In the genomic region with DNA sequence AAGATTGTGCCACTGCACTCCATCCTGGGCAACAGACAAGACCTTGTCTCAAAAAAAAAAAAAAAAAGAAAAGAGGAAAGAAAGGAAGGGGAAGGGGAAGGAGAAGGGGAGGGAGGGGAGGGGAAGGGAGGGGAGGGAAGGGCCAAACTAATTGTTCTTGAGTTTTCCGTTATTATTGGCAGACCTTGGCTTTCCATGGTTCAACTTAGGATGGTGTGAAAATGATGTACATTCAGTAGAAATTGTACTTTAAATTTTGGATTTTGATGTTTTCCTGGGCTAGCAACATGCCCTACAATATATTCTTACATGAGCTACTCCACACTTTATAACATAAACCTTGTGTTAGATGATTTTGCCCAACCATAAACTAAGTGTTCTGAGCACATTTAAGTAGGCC, we compare ENCODE assay signal across 24 cellular contexts. TPM values are rescaled to one million over a fixed set of nuclear protein-coding genes. Genes with fewer than 3 reads are reported as not detected.
"Had no signal": no experiment of that assay in that cellular context is flagged by ENCODE, and none has a peak within 500 bp of the region (broad histone marks: within the 10 kb centered on the region; RNA-seq: fewer than 3 reads in every experiment).

No MANE protein-coding gene starts in this region.

- H3K9ac ChIP-seq: SK-N-SH had no signal

- ATAC-seq: Panc1, PC-3 had no signal

- DNase-seq: IMR-90, Kasumi-1, KG1, MM.1S, NCI-H1092 treated with DMSO at 0.1 percent for 48 hours, NCI-H1436, NCI-H187, NCI-H2029, NCI-H2081 treated with DMSO at 0.1 percent for 48 hours, NCI-H2171, NCI-H226, NCI-H446, NCI-H510A, NCI-H524 treated with DMSO at 0.1 percent for 48 hours, NCI-H69, NCI-H774, PC-3, SK-N-SH, SW 1271 had no signal

- H3K9me3 ChIP-seq: SK-N-SH had no signal

- H3K27ac ChIP-seq: RWPE1 had no signal

- H3K4me2 ChIP-seq: SK-N-SH had no signal

RNA-seq across cellular contexts. Expression of a gene that starts 1.2 kb away (rescaled TPM):
- total RNA-seq: HT-29, IMR-90, M059J, PC-3, SK-MEL-5 had no signal
